1 cellular context compared by ENCODE assay signal in genomic region chr3:100045696-100046095, GRCh38.
TF ChIP-seq lines count a peak whose summit lies in the region.

No MANE protein-coding gene starts in this region.

TF ChIP-seq in SK-N-SH, 30 proteins besides CTCF, POLR2A, EP300 and RAD21 (continued from another document):
- TF ChIP-seq, protein P1, sequence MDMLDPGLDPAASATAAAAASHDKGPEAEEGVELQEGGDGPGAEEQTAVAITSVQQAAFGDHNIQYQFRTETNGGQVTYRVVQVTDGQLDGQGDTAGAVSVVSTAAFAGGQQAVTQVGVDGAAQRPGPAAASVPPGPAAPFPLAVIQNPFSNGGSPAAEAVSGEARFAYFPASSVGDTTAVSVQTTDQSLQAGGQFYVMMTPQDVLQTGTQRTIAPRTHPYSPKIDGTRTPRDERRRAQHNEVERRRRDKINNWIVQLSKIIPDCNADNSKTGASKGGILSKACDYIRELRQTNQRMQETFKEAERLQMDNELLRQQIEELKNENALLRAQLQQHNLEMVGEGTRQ (IDR thresholded peaks at IDR 0.05; ENCODE audit: borderline replicate concordance, low read depth, low read length): no peak
